In genomic region chrY:14504592-14504991, GRCh38 we compare ENCODE assay signal across 35 cellular contexts. TPM values are rescaled to one million over a fixed set of nuclear protein-coding genes. Genes with fewer than 3 reads are reported as not detected.
"Had no signal": no experiment of that assay in that cellular context is flagged by ENCODE, and none has a peak within 500 bp of the region (broad histone marks: within the 10 kb centered on the region; RNA-seq: fewer than 3 reads in every experiment).

No MANE protein-coding gene starts in this region.

- DNase-seq: Karpas-422, Kasumi-1, MG63, MM.1S, MV-4-11, NCI-H1048, NCI-H1092, NCI-H1092 treated with DMSO at 0.1 percent for 48 hours, NCI-H1105, NCI-H1105 treated with DMSO at 0.1 percent for 48 hours, NCI-H1417, NCI-H1417 treated with DMSO at 0.1 percent for 48 hours, NCI-H1436, NCI-H1436 treated with DMSO at 0.1 percent for 48 hours, NCI-H146, NCI-H1694, NCI-H1694 treated with DMSO at 0.1 percent for 48 hours, NCI-H187, NCI-H187 treated with DMSO at 0.1 percent for 48 hours, NCI-H1930, NCI-H2029, NCI-H2029 treated with DMSO at 0.1 percent for 48 hours, NCI-H2081, NCI-H2081 treated with DMSO at 0.1 percent for 48 hours, NCI-H2107, NCI-H2171, NCI-H2227 treated with DMSO at 0.1 percent for 48 hours, NCI-H226, NCI-H345, NCI-H446, NCI-H446 treated with DMSO at 0.1 percent for 48 hours, NCI-H510A, NCI-H510A treated with DMSO at 0.1 percent for 48 hours, NCI-H524 had no signal

- H3K9me3 ChIP-seq: MG63 had no signal

- H3K36me3 ChIP-seq: MG63 had no signal

- H3K27me3 ChIP-seq: MG63 had no signal

- H3K4me3 ChIP-seq: MG63 had no signal

RNA-seq across cellular contexts. Expression of gene NLGN4Y, which starts 19.7 kb away (rescaled TPM):
- total RNA-seq: MCF 10A had no signal
